8 cellular contexts compared by ENCODE assay signal in genomic region chrX:31213941-31214340, GRCh38.
A peak's percentile ranks its signal among the peaks of the same experiment; 100 is the strongest.
DNase-seq lines count a peak whose midpoint lies in the region; ATAC-seq and TF ChIP-seq lines count a peak whose summit lies in the region.

No MANE protein-coding gene starts in this region.

- H3K27me3 ChIP-seq in esophagus squamous epithelium = no peaks in the 10 kb centered on the region
- H3K27me3 ChIP-seq in tibial artery = no peaks in the 10 kb centered on the region

- H3K4me3 ChIP-seq in NB4 (ENCODE audit: low read depth, low read length) = no peak overlapping the region
- H3K4me3 ChIP-seq in esophagus squamous epithelium = no peak overlapping the region
- no peak overlapping the region for H3K4me3 ChIP-seq in tibial artery

- no peak overlapping the region for H3K4me3 Mint-ChIP-seq in activated naive CD4-positive, alpha-beta T cell treated with anti-CD3 and anti-CD28 coated beads for 36 hours
- no peak overlapping the region for H3K4me3 Mint-ChIP-seq in effector memory CD8-positive, alpha-beta T cell

- DNase-seq in activated naive CD4-positive, alpha-beta T cell treated with anti-CD3 and anti-CD28 coated beads for 36 hours = peak; percentile 21
- DNase-seq in activated naive CD4-positive, alpha-beta T cell treated with Interleukin-2 at 50 U/mL for 16 hours = no peak
- DNase-seq in NB4 (ENCODE audit: low read depth) (peak; percentile 3), esophagus squamous epithelium (lab: John Stamatoyannopoulos, UW) (no peak), tibial artery (no peak), mucosa of gallbladder (ENCODE audit: low spot score) (no peak)
- DNase-seq in effector memory CD8-positive, alpha-beta T cell = no peak

- no peaks in the 10 kb centered on the region for H3K4me1 Mint-ChIP-seq in activated naive CD4-positive, alpha-beta T cell treated with anti-CD3 and anti-CD28 coated beads for 36 hours (ENCODE audit: low read depth)
- H3K4me1 Mint-ChIP-seq in effector memory CD8-positive, alpha-beta T cell (ENCODE audit: low read depth in 2 of 2) = no peaks in the 10 kb centered on the region

- no peak overlapping the region for H3K27ac ChIP-seq in esophagus squamous epithelium
- H3K27ac ChIP-seq in tibial artery = no peak overlapping the region

- TF ChIP-seq CTCF in NB4 (IDR thresholded peaks at IDR 0.05; ENCODE audit: low read depth, low read length) (peak; percentile 47), esophagus squamous epithelium (IDR thresholded peaks at IDR 0.05) (peak in 4 of 6 experiments; percentile 12 to 42 (median 30)), tibial artery (IDR thresholded peaks at IDR 0.05) (peak; percentile 36)

- TF ChIP-seq POLR2A in NB4 (IDR thresholded peaks at IDR 0.05; ENCODE audit: extremely low read depth, insufficient read length) (no peak), esophagus squamous epithelium (IDR thresholded peaks at IDR 0.05) (no peak)

- no peaks in the 10 kb centered on the region for H3K36me3 Mint-ChIP-seq in activated naive CD4-positive, alpha-beta T cell treated with anti-CD3 and anti-CD28 coated beads for 36 hours (ENCODE audit: low read depth)
- no peaks in the 10 kb centered on the region for H3K36me3 Mint-ChIP-seq in effector memory CD8-positive, alpha-beta T cell (ENCODE audit: insufficient read depth)

- H3K9me3 Mint-ChIP-seq in activated naive CD4-positive, alpha-beta T cell treated with anti-CD3 and anti-CD28 coated beads for 36 hours = no peaks in the 10 kb centered on the region
- no peaks in the 10 kb centered on the region for H3K9me3 Mint-ChIP-seq in effector memory CD8-positive, alpha-beta T cell

- intact Hi-C loops in activated naive CD4-positive, alpha-beta T cell treated with anti-CD3 and anti-CD28 coated beads for 36 hours (cut with micrococcal nuclease) = loop anchor here (5.0 to 10.0 kb wide), 3 partner anchors 179 to 448 kb away; no protein-coding TSS in a partner anchor
- intact Hi-C loops in esophagus squamous epithelium (cut with DNase I) (no loop called here), tibial artery (cut with DNase I; ENCODE audit: low total_unique reads) (no loop called here)

- CTCF ChIA-PET in activated naive CD4-positive, alpha-beta T cell treated with anti-CD3 and anti-CD28 coated beads for 36 hours (lab: Charles Lee) = interaction anchor here (1.0 to 1.2 kb wide), 2 partner anchors 13 to 443 kb away, joined by 3 read pairs; no protein-coding TSS in a partner anchor

- no peaks in the 10 kb centered on the region for H3K27me3 Mint-ChIP-seq in activated naive CD4-positive, alpha-beta T cell treated with anti-CD3 and anti-CD28 coated beads for 36 hours (ENCODE audit: low read depth)
- H3K27me3 Mint-ChIP-seq in effector memory CD8-positive, alpha-beta T cell = no peaks in the 10 kb centered on the region

- no peaks in the 10 kb centered on the region for H3K36me3 ChIP-seq in esophagus squamous epithelium
- no peaks in the 10 kb centered on the region for H3K36me3 ChIP-seq in tibial artery

- H3K4me1 ChIP-seq in esophagus squamous epithelium (peaks cover 0 to 10% (median 0%) of the 10 kb centered on the region in 3 donors), tibial artery (peaks cover 0 to 9% (median 0%) of the 10 kb centered on the region in 4 donors)

- no peak overlapping the region for H3K27ac Mint-ChIP-seq in activated naive CD4-positive, alpha-beta T cell treated with anti-CD3 and anti-CD28 coated beads for 36 hours
- H3K27ac Mint-ChIP-seq in effector memory CD8-positive, alpha-beta T cell = no peak overlapping the region

- no peak for ATAC-seq in HG02973 (IDR thresholded peaks at IDR 0.05; ENCODE audit: unreplicated experiment)
- ATAC-seq in effector memory CD8-positive, alpha-beta T cell (replicated peaks) = no peak

- H3K9me3 ChIP-seq in esophagus squamous epithelium (no peaks in the 10 kb centered on the region), tibial artery (no peaks in the 10 kb centered on the region)

Comparison
In these comparisons a context has a peak if more than half of its experiments do, and no peak if none do; other contexts are left out.
1. DNase-seq: peak in activated naive CD4-positive, alpha-beta T cell treated with anti-CD3 and anti-CD28 coated beads for 36 hours (single experiment) and NB4 (single experiment); none in activated naive CD4-positive, alpha-beta T cell treated with Interleukin-2 at 50 U/mL for 16 hours (single experiment), esophagus squamous epithelium (single experiment), tibial artery (0 of 2), effector memory CD8-positive, alpha-beta T cell (0 of 3) and mucosa of gallbladder (single experiment).
2. Peak in every context shown above with its lines, with median percentiles within 50 percentile points of each other: CTCF ChIP-seq.